19 cellular contexts compared by ENCODE assay signal in the genomic region with DNA sequence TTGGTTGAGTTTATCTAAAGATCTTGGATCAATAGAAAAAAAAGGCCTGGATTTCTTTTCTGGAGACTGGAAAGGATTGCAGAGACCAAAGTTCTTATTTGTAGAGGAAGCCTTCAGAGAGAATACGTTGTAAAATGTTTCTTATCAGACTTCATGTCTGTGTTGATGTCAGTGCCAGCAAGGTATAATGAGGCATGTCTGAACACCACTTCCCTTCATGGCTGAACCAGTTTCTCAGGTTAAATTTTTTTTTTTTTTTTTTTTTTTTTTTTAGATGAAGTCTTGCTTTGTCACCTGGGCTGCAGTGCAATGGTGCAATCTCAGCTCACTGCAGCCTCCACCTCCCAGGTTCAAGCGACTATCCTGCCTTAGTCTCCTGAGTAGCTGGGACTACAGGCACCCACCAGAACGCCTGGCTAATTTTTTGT. TPM values are rescaled to one million over a fixed set of nuclear protein-coding genes. Genes with fewer than 3 reads are reported as not detected.
DNase-seq lines count a peak whose midpoint lies in the region; ATAC-seq, FAIRE-seq and TF ChIP-seq lines count a peak whose summit lies in the region.
"Had no signal": no experiment of that assay in that cellular context is flagged by ENCODE, and none has a peak within 500 bp of the region (broad histone marks: within the 10 kb centered on the region; RNA-seq: fewer than 3 reads in every experiment).

No MANE protein-coding gene starts in this region.

- H3K4me1 Mint-ChIP-seq in CD4-positive, alpha-beta T cell (ENCODE audit: low read depth) = peaks cover 18% of the 10 kb centered on the region
- peaks cover 8% of the 10 kb centered on the region for H3K4me1 Mint-ChIP-seq in activated CD4-positive, alpha-beta T cell treated with anti-CD3 and anti-CD28 coated beads, Interleukin-2, amount 10 ng/mL, durations not matched to agents 24 days and 14 days

- no peaks in the 10 kb centered on the region for H3K27me3 Mint-ChIP-seq in CD4-positive, alpha-beta T cell
- H3K27me3 Mint-ChIP-seq in activated CD4-positive, alpha-beta T cell treated with anti-CD3 and anti-CD28 coated beads, Interleukin-2, amount 10 ng/mL, durations not matched to agents 24 days and 14 days = no peaks in the 10 kb centered on the region

- peak overlapping the region; percentile 46 for H3K27ac Mint-ChIP-seq in CD4-positive, alpha-beta T cell
- H3K27ac Mint-ChIP-seq in activated CD4-positive, alpha-beta T cell treated with anti-CD3 and anti-CD28 coated beads, Interleukin-2, amount 10 ng/mL, durations not matched to agents 24 days and 14 days = no peak overlapping the region
- H3K27ac Mint-ChIP-seq: CD4-positive, CD25-positive, alpha-beta regulatory T cell had no signal

- no peaks in the 10 kb centered on the region for H3K9me3 Mint-ChIP-seq in CD4-positive, alpha-beta T cell
- H3K9me3 Mint-ChIP-seq in activated CD4-positive, alpha-beta T cell treated with anti-CD3 and anti-CD28 coated beads, Interleukin-2, amount 10 ng/mL, durations not matched to agents 24 days and 14 days = no peaks in the 10 kb centered on the region
- H3K9me3 Mint-ChIP-seq: CD4-positive, CD25-positive, alpha-beta regulatory T cell had no signal

- no peaks in the 10 kb centered on the region for H3K27me3 ChIP-seq in CD4-positive, alpha-beta T cell (ENCODE audit: control insufficient read depth, insufficient read depth, low read length)
- H3K27me3 ChIP-seq in pancreas (no peaks in the 10 kb centered on the region), left ventricle myocardium inferior (ENCODE audit: low read depth) (no peaks in the 10 kb centered on the region), dorsolateral prefrontal cortex (no peaks in the 10 kb centered on the region)

- H3K27ac ChIP-seq in CD4-positive, alpha-beta T cell (ENCODE audit: low read depth, low read length) = no peak overlapping the region
- H3K27ac ChIP-seq in pancreas = peak overlapping the region in 2 of 4 donors; percentile 40 to 48
- H3K27ac ChIP-seq in left ventricle myocardium inferior (replicated peaks) = no peak overlapping the region
- H3K27ac ChIP-seq in dorsolateral prefrontal cortex = no peak overlapping the region
- H3K27ac ChIP-seq: KMS-11 had no signal

- H3K36me3 ChIP-seq in pancreas = no peaks in the 10 kb centered on the region
- H3K36me3 ChIP-seq in left ventricle myocardium inferior = no peaks in the 10 kb centered on the region

- no peak for DNase-seq in CD4-positive, alpha-beta T cell
- peak; percentile 75 for DNase-seq in LoVo (ENCODE audit: low spot score)
- DNase-seq in pancreas = no peak
- DNase-seq in activated CD4-positive, alpha-beta T cell treated with anti-CD3 and anti-CD28 coated beads, Interleukin-2, amount 10 ng/mL, durations not matched to agents 24 days and 14 days = no peak
- no peak for DNase-seq in left ventricle myocardium inferior
- DNase-seq in dorsolateral prefrontal cortex = no peak
- DNase-seq: AML-193; CD4-positive, CD25-positive, alpha-beta regulatory T cell; EL; MM.1S; NCI-H1105; NCI-H1694 treated with DMSO at 0.1 percent for 48 hours; NCI-H446 treated with DMSO at 0.1 percent for 48 hours; NCI-H774; SIG-M5 had no signal

- FAIRE-seq in pancreas (lab: Jason Lieb, UNC) = no peak
- FAIRE-seq: RCC 7860 had no signal

- ATAC-seq in CD4-positive, alpha-beta T cell (ENCODE audit: poor library complexity) = peak; percentile 34
- ATAC-seq in esophagus mucosa (peak; percentile 64), pancreas (peak; percentile 64 to 76 (median 69)), GM18909 (IDR thresholded peaks at IDR 0.05; ENCODE audit: poor library complexity, unreplicated experiment) (no peak)

- no peaks in the 10 kb centered on the region for H3K4me1 ChIP-seq in pancreas
- no peaks in the 10 kb centered on the region for H3K4me1 ChIP-seq in left ventricle myocardium inferior

- WGBS in pancreas, 2 donors = 44 to 54% methylated on average over 3 of the region's 3 CpGs

- no peak for TF ChIP-seq CTCF in CD4-positive, alpha-beta T cell (IDR thresholded peaks at IDR 0.05)
- no peak for TF ChIP-seq CTCF in pancreas (IDR thresholded peaks at IDR 0.05)
- TF ChIP-seq CTCF in left ventricle myocardium inferior (IDR thresholded peaks at IDR 0.05; ENCODE audit: borderline replicate concordance) = no peak
- TF ChIP-seq CTCF in dorsolateral prefrontal cortex (IDR thresholded peaks at IDR 0.05 in 54 of 56, conservative IDR thresholded peaks at IDR 0.05 in 2 of 56; ENCODE audit: low read depth in 1 of 56, partially characterized antibody in 56 of 56) = no peak

- H3K4me3 Mint-ChIP-seq in CD4-positive, alpha-beta T cell = no peak overlapping the region
- H3K4me3 Mint-ChIP-seq in activated CD4-positive, alpha-beta T cell treated with anti-CD3 and anti-CD28 coated beads, Interleukin-2, amount 10 ng/mL, durations not matched to agents 24 days and 14 days = no peak overlapping the region

- POLR2A ChIA-PET in CD4-positive, alpha-beta T cell (lab: Charles Lee) = no interaction called here

- H3K36me3 Mint-ChIP-seq in CD4-positive, alpha-beta T cell (ENCODE audit: low read depth) = no peaks in the 10 kb centered on the region
- H3K36me3 Mint-ChIP-seq in activated CD4-positive, alpha-beta T cell treated with anti-CD3 and anti-CD28 coated beads, Interleukin-2, amount 10 ng/mL, durations not matched to agents 24 days and 14 days (ENCODE audit: low read depth) = no peaks in the 10 kb centered on the region
- H3K36me3 Mint-ChIP-seq: CD4-positive, CD25-positive, alpha-beta regulatory T cell had no signal

- no peaks in the 10 kb centered on the region for H3K9me3 ChIP-seq in CD4-positive, alpha-beta T cell (ENCODE audit: control insufficient read depth, low read length)
- H3K9me3 ChIP-seq in pancreas = no peaks in the 10 kb centered on the region
- H3K9me3 ChIP-seq in left ventricle myocardium inferior (replicated peaks) = no peaks in the 10 kb centered on the region

- no peak overlapping the region for H3K4me3 ChIP-seq in pancreas
- no peak overlapping the region for H3K4me3 ChIP-seq in left ventricle myocardium inferior
- H3K4me3 ChIP-seq in dorsolateral prefrontal cortex = no peak overlapping the region

- intact Hi-C loops in CD4-positive, alpha-beta T cell (cut with DNase I, micrococcal nuclease) = no loop called here
- intact Hi-C loops in pancreas (cut with DNase I) = no loop called here
- intact Hi-C loops in activated CD4-positive, alpha-beta T cell treated with anti-CD3 and anti-CD28 coated beads, Interleukin-2, amount 10 ng/mL, durations not matched to agents 24 days and 14 days (cut with micrococcal nuclease) = no loop called here
- intact Hi-C loops in left ventricle myocardium inferior (cut with micrococcal nuclease) = no loop called here
- intact Hi-C loops in dorsolateral prefrontal cortex (cut with DNase I) = loop anchor here in 1 of 2 donors (10.0 kb wide), 1 partner anchor 280 kb away; no protein-coding TSS in a partner anchor

- CTCF ChIA-PET in CD4-positive, alpha-beta T cell (lab: Charles Lee) = no interaction called here

RNA-seq across cellular contexts. Expression of gene ZNF774, which starts 17.8 kb away (rescaled TPM):
- 1 to 10 TPM in 1 of 2 experiments, under 1 TPM in 1; 0.20 to 1.1 TPM for total RNA-seq in CD4-positive, alpha-beta T cell
- total RNA-seq in esophagus mucosa (2.4 TPM), pancreas (1 to 10 TPM; 2.2 to 7.2 (median 4.3) TPM), left ventricle myocardium inferior (4.7 TPM), dorsolateral prefrontal cortex (10 to 100 TPM; 10.6 to 38.4 (median 20.8) TPM)
- 10 to 100 TPM in 1 of 2 donors, 1 to 10 TPM in 1; 2.3 to 11.9 TPM for polyA plus RNA-seq in pancreas
- total RNA-seq in activated CD4-positive, alpha-beta T cell treated with anti-CD3 and anti-CD28 coated beads, Interleukin-2, amount 10 ng/mL, durations not matched to agents 24 days and 14 days = 1.2 and 2.3 TPM in 2 replicates
- total RNA-seq: CD4-positive, CD25-positive, alpha-beta regulatory T cell had no signal
- polyA plus RNA-seq: CD4-positive, CD25-positive, alpha-beta regulatory T cell had no signal

RNA-seq across cellular contexts. Expression of gene IQGAP1, which starts 53.7 kb away (rescaled TPM):
- 10 to 100 TPM; 76.8 to 78.7 TPM for total RNA-seq in CD4-positive, alpha-beta T cell
- 157 TPM for total RNA-seq in esophagus mucosa
- 100 to 1,000 TPM in 1 of 6 donors, 10 to 100 TPM in 5; 40.0 to 103 (median 43.3) TPM for total RNA-seq in pancreas
- polyA plus RNA-seq in pancreas = 10 to 100 TPM; 20.6 to 48.4 TPM
- total RNA-seq in activated CD4-positive, alpha-beta T cell treated with anti-CD3 and anti-CD28 coated beads, Interleukin-2, amount 10 ng/mL, durations not matched to agents 24 days and 14 days = 154 and 160 TPM in 2 replicates
- total RNA-seq in left ventricle myocardium inferior = 39.2 TPM
- 100 to 1,000 TPM in 44 of 120 experiments, 10 to 100 TPM in 76; 41.1 to 286 (median 89.8) TPM for total RNA-seq in dorsolateral prefrontal cortex
